In the genomic region with DNA sequence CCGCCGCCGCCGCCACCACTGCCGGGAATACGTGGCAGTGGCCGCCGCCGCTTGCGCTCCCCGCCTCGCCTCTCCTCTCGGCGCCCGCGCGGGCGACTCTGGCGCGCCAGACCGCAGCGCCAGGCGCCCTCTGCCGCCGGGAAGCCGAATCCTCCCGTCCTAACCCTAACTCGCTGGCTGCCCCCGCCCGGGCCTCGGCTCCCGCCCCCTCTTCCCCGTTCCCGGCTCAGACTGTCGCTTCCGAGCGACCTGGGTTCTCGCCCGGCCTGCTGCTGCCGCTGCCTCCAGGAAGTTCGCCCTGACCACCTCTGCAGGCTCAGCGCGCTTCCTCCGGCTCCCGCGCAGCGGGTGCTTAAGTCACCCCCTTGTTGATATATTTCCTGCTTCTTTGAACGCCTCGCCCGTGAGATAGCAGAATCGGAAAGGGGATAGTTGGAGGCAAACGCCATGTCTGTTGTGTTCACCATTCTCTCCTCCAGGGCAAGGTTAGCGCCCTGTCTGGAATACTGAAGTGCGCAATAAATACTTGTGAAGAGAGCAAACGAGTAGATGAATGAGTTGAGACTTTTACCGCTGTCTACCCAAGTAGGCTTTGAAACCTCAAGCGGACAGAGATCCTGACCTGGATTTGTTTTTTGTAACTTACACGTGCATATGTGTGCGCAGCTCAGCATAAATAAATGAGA, we compare ENCODE assay signal across 8 cellular contexts. TPM values are rescaled to one million over a fixed set of nuclear protein-coding genes. Genes with fewer than 3 reads are reported as not detected.
DNase-seq lines count a peak whose midpoint lies in the region; ATAC-seq and TF ChIP-seq lines count a peak whose summit lies in the region.

A gene with protein sequence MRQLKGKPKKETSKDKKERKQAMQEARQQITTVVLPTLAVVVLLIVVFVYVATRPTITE (minus strand): TSS at position 100 of the 686 bp plus-strand sequence. CDS start 64,202 bp downstream, outside the sequence.

- no peaks in the 10 kb centered on the region for H3K27me3 ChIP-seq in psoas muscle (ENCODE audit: insufficient read depth in 3 of 3, low read length in 2 of 3)
- H3K27me3 ChIP-seq in vagina: no peaks in the 10 kb centered on the region

- DNase-seq in NCI-H146 (lab: John Stamatoyannopoulos, UW): peak; percentile 71
- DNase-seq in amniotic epithelial cell (ENCODE audit: low read depth): peak; percentile 51
- peak; percentile 93 for DNase-seq in left ventricle myocardium superior
- peak; percentile 89 to 90 for DNase-seq in psoas muscle
- no peak for DNase-seq in vagina (ENCODE audit: extremely low spot score in 2 of 2)

- intact Hi-C loops in T-helper 1 cell treated with Interleukin-12 subunit alpha and Interleukin-12 subunit beta and Interleukin-4 antibody, amounts not matched to agents 30 ng/mL and 1 ng/mL, for 36 hours (cut with micrococcal nuclease): loop anchor here (1.0 to 5.0 kb wide), 11 partner anchors 71 to 1429 kb away; a partner anchor contains a TSS
- intact Hi-C loops in left ventricle myocardium superior (cut with micrococcal nuclease): loop anchor here (10.0 kb wide), 1 partner anchor 111 kb away; no protein-coding TSS in a partner anchor
- intact Hi-C loops in psoas muscle (cut with DNase I): loop anchor here (1.0 to 5.0 kb wide), 4 partner anchors 62 to 309 kb away; no protein-coding TSS in a partner anchor
- intact Hi-C loops in vagina (cut with DNase I): no loop called here

- H3K36me3 ChIP-seq in psoas muscle (ENCODE audit: insufficient read depth in 1 of 2, low read depth in 1 of 2): no peaks in the 10 kb centered on the region
- H3K36me3 ChIP-seq in vagina: no peaks in the 10 kb centered on the region

- peak; percentile 89 for ATAC-seq in GM18498 (IDR thresholded peaks at IDR 0.05; ENCODE audit: unreplicated experiment)
- ATAC-seq in HG02884 (IDR thresholded peaks at IDR 0.05; ENCODE audit: unreplicated experiment): peak; percentile 73
- ATAC-seq in left ventricle myocardium superior: peak; percentile 92
- peak; percentile 90 to 97 (median 92) for ATAC-seq in psoas muscle

- H3K9me3 ChIP-seq in psoas muscle: no peaks in the 10 kb centered on the region
- no peaks in the 10 kb centered on the region for H3K9me3 ChIP-seq in vagina

- H3K27ac ChIP-seq in psoas muscle (peak within 1 kb of the TSS; percentile 78), vagina (peak within 1 kb of the TSS; percentile 81)

- peak within 1 kb of the TSS; percentile 84 for H3K4me3 ChIP-seq in psoas muscle
- peak within 1 kb of the TSS; percentile 66 to 76 for H3K4me3 ChIP-seq in vagina

- no peak for TF ChIP-seq POLR2A in vagina (IDR thresholded peaks at IDR 0.05)

- WGBS in psoas muscle, 3 donors: 3 to 9% (median 8%) methylated on average over 25 to 59 of the region's 59 CpGs

- TF ChIP-seq CTCF in psoas muscle (IDR thresholded peaks at IDR 0.05) (peak; percentile 87), vagina (IDR thresholded peaks at IDR 0.05) (peak; percentile 9 to 61 (median 51))

- H3K4me1 ChIP-seq in psoas muscle: peaks cover 21% of the 10 kb centered on the region
- H3K4me1 ChIP-seq in vagina: peaks cover 9% of the 10 kb centered on the region

RNA-seq across cellular contexts. Expression of the gene that starts here (rescaled TPM):
- 33.3 and 39.5 TPM in 2 replicates for total RNA-seq in T-helper 1 cell treated with Interleukin-12 subunit alpha and Interleukin-12 subunit beta and Interleukin-4 antibody, amounts not matched to agents 30 ng/mL and 1 ng/mL, for 36 hours
- 50.7 TPM for total RNA-seq in left ventricle myocardium superior
- 10 to 100 TPM in 2 of 4 donors, 1 to 10 TPM in 2; 8.0 to 21.8 (median 9.5) TPM for total RNA-seq in psoas muscle
- polyA plus RNA-seq in psoas muscle: 10 to 100 TPM in 1 of 3 donors, 1 to 10 TPM in 2; 3.5 to 10.8 (median 5.5) TPM
- 9.6 TPM for total RNA-seq in vagina

Comparison
In these comparisons a context has a peak if more than half of its experiments do, and no peak if none do; other contexts are left out.
1. DNase-seq: peak in NCI-H146 (single experiment), amniotic epithelial cell (single experiment), left ventricle myocardium superior (single experiment) and psoas muscle (2 of 2); none in vagina (0 of 2).
2. Peak in every context shown above with its lines, with median percentiles within 50 percentile points of each other: ATAC-seq.